In the genomic region with DNA sequence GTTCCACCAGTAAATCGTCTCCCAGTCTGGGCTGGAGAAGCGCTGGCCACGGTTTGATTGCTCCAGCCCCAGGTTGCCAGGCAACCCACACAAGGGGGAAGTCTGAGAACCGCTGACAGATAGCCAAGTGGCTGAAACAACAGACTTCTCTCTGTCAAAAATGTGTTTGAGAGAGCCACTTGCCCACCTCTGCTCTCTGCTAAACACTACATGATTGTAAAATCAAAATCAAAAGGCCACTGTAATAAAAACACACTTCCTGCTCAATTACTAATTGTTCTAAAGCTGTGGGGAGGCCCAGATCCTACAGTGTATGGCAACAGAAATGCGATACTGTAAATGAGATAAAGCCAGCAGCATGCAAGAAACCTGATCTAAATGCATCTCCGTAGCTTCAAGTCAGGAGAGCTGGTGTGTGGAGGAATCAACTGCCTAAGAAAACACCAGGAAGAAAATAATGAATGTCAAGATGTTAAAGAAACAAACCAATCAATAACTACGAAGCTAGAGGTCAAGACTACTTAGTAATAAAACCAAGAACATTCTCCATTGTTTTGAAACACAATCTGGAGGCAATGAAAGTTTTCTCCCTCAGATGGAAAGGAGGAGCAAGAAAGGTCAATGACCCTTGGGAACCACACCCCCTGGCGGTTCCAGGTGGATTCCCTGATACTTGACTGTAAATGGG, we compare ENCODE assay signal across 9 cellular contexts.
DNase-seq lines count a peak whose midpoint lies in the region; ATAC-seq and TF ChIP-seq lines count a peak whose summit lies in the region.
"Had no signal": no experiment of that assay in that cellular context is flagged by ENCODE, and none has a peak within 500 bp of the region (broad histone marks: within the 10 kb centered on the region; RNA-seq: fewer than 3 reads in every experiment).

No MANE protein-coding gene starts in this region.

- H3K4me1 ChIP-seq in HUES6 (ENCODE audit: control insufficient read depth, insufficient read depth, low read length), result peaks cover 43% of the 10 kb centered on the region
- H3K4me1 ChIP-seq in CD8-positive, alpha-beta memory T cell (ENCODE audit: insufficient read depth, low read length), result no peaks in the 10 kb centered on the region

- 28 to 40% methylated on average over 8 of the region's 8 CpGs for WGBS in lower leg skin, 2 donors

- intact Hi-C loops in lower leg skin (cut with DNase I; ENCODE audit: low total_unique reads), result no loop called here

- H3K27me3 Mint-ChIP-seq in CD8-positive, alpha-beta memory T cell, result no peaks in the 10 kb centered on the region

- POLR2A ChIA-PET in CD8-positive, alpha-beta memory T cell (lab: Charles Lee), result no interaction called here

- CTCF ChIA-PET in CD8-positive, alpha-beta memory T cell (lab: Charles Lee), result interaction anchor here (1.0 to 1.3 kb wide), 2 partner anchors 9 to 21 kb away, joined by 3 to 4 read pairs; no protein-coding TSS in a partner anchor

- H3K27me3 ChIP-seq in HUES6 (ENCODE audit: control insufficient read depth, insufficient read depth, low read length), result no peaks in the 10 kb centered on the region
- H3K27me3 ChIP-seq in CD8-positive, alpha-beta memory T cell (ENCODE audit: insufficient read depth, low read length, poor library complexity, severe bottlenecking), result no peaks in the 10 kb centered on the region

- peaks cover 3% of the 10 kb centered on the region; the same call in 1 of the 2 replicates for H3K9me3 ChIP-seq in HUES6 (ENCODE audit: control insufficient read depth, insufficient read depth, low read depth, low read length)
- H3K9me3 ChIP-seq in CD8-positive, alpha-beta memory T cell (ENCODE audit: low read length), result no peaks in the 10 kb centered on the region

- H3K27ac Mint-ChIP-seq in CD8-positive, alpha-beta memory T cell, result peak overlapping the region in 4 of 8 donors; percentile 6 to 58 (median 56)
- H3K27ac Mint-ChIP-seq: T-helper 1 cell treated with Interleukin-12 subunit alpha and Interleukin-12 subunit beta and Interleukin-4 antibody, amounts not matched to agents 30 μg/mL and 1 μg/mL, for 36 hours had no signal

- peaks cover 5 to 6% (median 6%) of the 10 kb centered on the region in 3 donors for H3K4me1 Mint-ChIP-seq in CD8-positive, alpha-beta memory T cell

- peaks cover 0 to 4% (median 0%) of the 10 kb centered on the region in 5 donors for H3K9me3 Mint-ChIP-seq in CD8-positive, alpha-beta memory T cell

- no peak overlapping the region for H3K4me3 ChIP-seq in HUES6 (ENCODE audit: low read depth, low read length)
- H3K4me3 ChIP-seq in lower leg skin (ENCODE audit: low read depth, poor library complexity, severe bottlenecking), result no peak overlapping the region
- H3K4me3 ChIP-seq in CD8-positive, alpha-beta memory T cell (ENCODE audit: low read length), result no peak overlapping the region

- ATAC-seq in GM21447 (IDR thresholded peaks at IDR 0.05; ENCODE audit: unreplicated experiment), result no peak

- H3K9ac ChIP-seq in HUES6 (ENCODE audit: low read length), result peak overlapping the region; percentile 10

- no peak overlapping the region for H3K4me3 Mint-ChIP-seq in CD8-positive, alpha-beta memory T cell
- H3K4me3 Mint-ChIP-seq: T-helper 1 cell treated with Interleukin-12 subunit alpha and Interleukin-12 subunit beta and Interleukin-4 antibody, amounts not matched to agents 30 μg/mL and 1 μg/mL, for 36 hours had no signal

- H3K27ac ChIP-seq in HUES6 (ENCODE audit: low read depth, low read length) (0 out of 2 replicates have a peak overlapping the region, but pooled peaks have one; percentile 11), temporal lobe (ENCODE audit: low read depth, low read length) (peak overlapping the region; percentile 82)
- no peak overlapping the region for H3K27ac ChIP-seq in CD8-positive, alpha-beta memory T cell (ENCODE audit: low read depth, low read length)

- H3K36me3 ChIP-seq in HUES6 (ENCODE audit: control insufficient read depth, insufficient read depth, low read length), result no peaks in the 10 kb centered on the region
- no peaks in the 10 kb centered on the region for H3K36me3 ChIP-seq in CD8-positive, alpha-beta memory T cell (ENCODE audit: insufficient read depth, low read length)

- no peak for TF ChIP-seq CTCF in lower leg skin (IDR thresholded peaks at IDR 0.05)

- no peak for TF ChIP-seq POLR2A in lower leg skin (IDR thresholded peaks at IDR 0.05)

- DNase-seq in GDM1 (lab: John Stamatoyannopoulos, UW), result peak; percentile 34
- DNase-seq in OCI-M1 (lab: John Stamatoyannopoulos, UW), result peak; percentile 88
- DNase-seq in dermis microvascular lymphatic vessel endothelial cell (ENCODE audit: low read depth in 2 of 2), result peak; percentile 82 to 94
- peak; percentile 73 to 93 for DNase-seq in lower leg skin (ENCODE audit: low spot score in 2 of 2)
- DNase-seq in CD8-positive, alpha-beta memory T cell, result no peak

- H3K36me3 Mint-ChIP-seq in CD8-positive, alpha-beta memory T cell, result peaks cover 0 to 7% (median 6%) of the 10 kb centered on the region in 3 donors

Comparison
In these comparisons a context has a peak if more than half of its experiments do, and no peak if none do; other contexts are left out.
1. DNase-seq: peak in GDM1 (single experiment), OCI-M1 (single experiment), dermis microvascular lymphatic vessel endothelial cell (2 of 2) and lower leg skin (2 of 2); none in CD8-positive, alpha-beta memory T cell (0 of 5).